In the genomic region with DNA sequence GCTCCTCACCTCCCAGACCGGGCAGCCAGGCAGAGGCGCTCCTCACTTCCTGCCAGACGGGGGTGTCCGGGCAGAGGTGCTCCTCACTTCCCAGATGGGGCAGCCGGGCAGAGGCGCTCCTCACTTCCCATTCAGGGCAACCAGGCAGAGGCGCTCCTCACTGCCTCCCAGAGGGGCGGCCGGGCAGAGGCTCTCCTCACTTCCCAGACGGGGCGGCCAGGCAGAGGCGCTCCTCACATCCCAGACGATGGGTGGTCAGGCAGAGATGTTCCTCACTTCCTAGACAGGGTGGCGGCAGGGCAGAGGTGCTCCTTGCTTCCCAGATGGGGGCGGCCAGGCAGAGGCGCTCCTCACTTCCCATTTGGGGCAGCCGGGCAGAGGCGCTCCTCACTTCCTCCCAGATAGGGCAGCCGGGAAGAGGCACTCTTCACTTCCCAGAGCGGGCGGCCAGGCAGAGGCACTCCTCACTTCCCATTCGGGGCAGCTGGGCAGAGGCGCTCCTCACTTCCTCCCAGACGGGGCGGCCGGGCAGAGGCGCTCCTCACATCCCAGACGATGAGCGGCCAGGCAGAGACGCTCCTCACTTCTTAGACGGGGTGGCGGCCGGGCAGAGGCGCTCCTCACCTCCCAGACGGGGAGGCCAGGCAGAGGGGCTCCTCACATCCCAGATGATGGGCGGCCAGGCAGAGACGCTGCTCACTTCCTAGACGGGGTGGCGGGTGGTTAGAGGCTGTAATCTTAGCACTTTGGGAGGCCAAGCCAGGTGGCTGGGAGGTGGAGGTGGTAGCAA, we compare ENCODE assay signal across 12 cellular contexts. TPM values are rescaled to one million over a fixed set of nuclear protein-coding genes. Genes with fewer than 3 reads are reported as not detected.
"Had no signal": no experiment of that assay in that cellular context is flagged by ENCODE, and none has a peak within 500 bp of the region (broad histone marks: within the 10 kb centered on the region; RNA-seq: fewer than 3 reads in every experiment).

No MANE protein-coding gene starts in this region.

RNA-seq across cellular contexts. Expression of gene RAB3C, which starts 18.6 kb away (rescaled TPM):
- total RNA-seq: activated CD4-positive, alpha-beta memory T cell treated with anti-CD3 and anti-CD28 coated beads for 36 hours; activated CD4-positive, alpha-beta memory T cell treated with anti-CD3 and anti-CD28 coated beads, Interleukin-2, amount 10 ng/mL, durations not matched to agents 7 days and 5 days; activated CD4-positive, alpha-beta T cell treated with anti-CD3 and anti-CD28 coated beads for 36 hours; activated CD4-positive, alpha-beta T cell treated with anti-CD3 and anti-CD28 coated beads, Interleukin-2, amount 10 ng/mL, durations not matched to agents 24 days and 14 days; activated CD4-positive, alpha-beta T cell treated with anti-CD3 and anti-CD28 coated beads, Interleukin-2, amount 10 ng/mL, durations not matched to agents 7 days and 5 days; activated CD8-positive, alpha-beta memory T cell treated with anti-CD3 and anti-CD28 coated beads for 36 hours; activated CD8-positive, alpha-beta memory T cell treated with anti-CD3 and anti-CD28 coated beads, Interleukin-2, amount 10 ng/mL, durations not matched to agents 7 days and 5 days; activated CD8-positive, alpha-beta T cell treated with anti-CD3 and anti-CD28 coated beads for 36 hours; activated CD8-positive, alpha-beta T cell treated with anti-CD3 and anti-CD28 coated beads, Interleukin-2, amount 10 ng/mL, durations not matched to agents 7 days and 5 days; T-cell; T-helper 1 cell treated with Interleukin-12 subunit alpha and Interleukin-12 subunit beta and Interleukin-4 antibody, amounts not matched to agents 30 ng/mL and 1 ng/mL, for 36 hours; T-helper 2 cell treated with Interferon-gamma antibody and Interleukin-4, amounts not matched to agents 100 ng/mL and 5 ng/mL, for 36 hours had no signal
